ENCODE assay signal across 8 cellular contexts in the genomic region with DNA sequence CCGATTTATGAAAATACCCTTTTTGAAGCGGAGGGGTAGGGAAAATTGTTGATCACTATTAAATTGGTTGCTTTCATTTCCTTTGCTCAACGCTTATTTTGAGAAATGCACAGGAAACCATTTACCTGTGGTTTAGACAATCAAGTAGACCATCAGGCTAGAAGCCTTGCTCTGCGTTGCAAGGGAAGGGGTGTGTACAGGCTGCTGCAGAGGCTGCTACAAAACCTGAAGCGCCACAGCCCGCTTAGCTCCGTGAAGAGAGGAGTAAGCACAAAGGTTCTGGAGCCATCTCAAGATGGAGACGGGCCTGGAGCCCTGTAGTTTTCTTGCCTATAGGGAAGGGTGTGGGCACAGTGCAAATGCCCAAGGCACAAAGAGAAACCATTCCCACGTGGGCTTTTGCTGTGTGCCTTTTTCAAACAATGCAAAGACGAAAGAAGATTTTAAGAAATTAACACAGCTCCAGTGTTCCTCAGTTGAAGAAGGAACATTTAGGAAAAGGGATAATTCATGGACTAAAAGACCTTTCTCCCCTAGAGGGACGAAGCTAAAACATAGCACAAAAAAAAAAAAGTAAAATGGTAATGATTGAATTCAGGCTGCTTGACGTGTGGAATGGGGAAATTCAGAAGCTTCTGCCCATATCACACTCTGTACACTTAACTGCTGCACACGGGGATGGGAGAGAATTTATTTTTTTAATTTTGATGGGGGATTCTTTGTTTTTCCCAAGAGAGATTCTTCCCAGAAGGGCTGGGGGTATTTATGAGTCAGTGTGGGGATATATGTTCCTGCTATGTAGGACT. TPM values are rescaled to one million over a fixed set of nuclear protein-coding genes. Genes with fewer than 3 reads are reported as not detected.
DNase-seq lines count a peak whose midpoint lies in the region; ATAC-seq lines count a peak whose summit lies in the region.

No MANE protein-coding gene starts in this region.

- peaks cover 35% of the 10 kb centered on the region for H3K4me1 ChIP-seq in neuron (ENCODE audit: insufficient read depth, low read length)

- H3K9me3 Mint-ChIP-seq in activated T-cell treated with anti-CD3 and anti-CD28 coated beads, Interleukin-2, amount 50 U/mL, for 4 hours = no peaks in the 10 kb centered on the region

- H3K27me3 Mint-ChIP-seq in activated T-cell treated with anti-CD3 and anti-CD28 coated beads, Interleukin-2, amount 50 U/mL, for 4 hours (ENCODE audit: low read depth) = no peaks in the 10 kb centered on the region

- no peak overlapping the region for H2AFZ ChIP-seq in neuron (ENCODE audit: low read depth, low read length)

- H3K27me3 ChIP-seq in neuron (ENCODE audit: insufficient read depth, low read length) = no peaks in the 10 kb centered on the region

- peak overlapping the region; percentile 97 for H3K4me3 Mint-ChIP-seq in activated T-cell treated with anti-CD3 and anti-CD28 coated beads, Interleukin-2, amount 50 U/mL, for 4 hours

- H3K4me3 ChIP-seq in neuron (ENCODE audit: low read length) = peak overlapping the region; percentile 98

- H3K9me3 ChIP-seq in neuron (ENCODE audit: low read length) = no peaks in the 10 kb centered on the region

- DNase-seq in DMS53 (lab: John Stamatoyannopoulos, UW) (peak; percentile 2), DMS53 treated with DMSO at 0.1 percent for 48 hours (lab: John Stamatoyannopoulos, UW; ENCODE audit: unreplicated experiment) (no peak), NOMO-1 treated with dmso at 0.1 percent for 144 hours (lab: John Stamatoyannopoulos, UW; ENCODE audit: unreplicated experiment) (peak; percentile 85), fibroblast of gingiva (ENCODE audit: low read depth) (peak; percentile 77), NCI-H1694 treated with DMSO at 0.1 percent for 48 hours (lab: John Stamatoyannopoulos, UW) (no peak)
- DNase-seq in activated T-cell treated with anti-CD3 and anti-CD28 coated beads, Interleukin-2, amount 50 U/mL, for 4 hours = peak; percentile 66

- H3K4me1 Mint-ChIP-seq in activated T-cell treated with anti-CD3 and anti-CD28 coated beads, Interleukin-2, amount 50 U/mL, for 4 hours (ENCODE audit: low read depth) = peaks cover 48% of the 10 kb centered on the region

- H3K36me3 Mint-ChIP-seq in activated T-cell treated with anti-CD3 and anti-CD28 coated beads, Interleukin-2, amount 50 U/mL, for 4 hours (ENCODE audit: insufficient read depth) = peaks cover 22% of the 10 kb centered on the region

- peak; percentile 50 for ATAC-seq in HG02870 (IDR thresholded peaks at IDR 0.05; ENCODE audit: unreplicated experiment)
- ATAC-seq in activated T-cell treated with anti-CD3 and anti-CD28 coated beads, Interleukin-2, amount 50 U/mL, for 4 hours = peak; percentile 35 to 42

- H3K36me3 ChIP-seq in neuron (ENCODE audit: insufficient read depth, low read length) = peaks cover 8% of the 10 kb centered on the region

RNA-seq across cellular contexts. Expression of a gene that starts 3.5 kb away (rescaled TPM):
- total RNA-seq in activated T-cell treated with anti-CD3 and anti-CD28 coated beads, Interleukin-2, amount 50 U/mL, for 4 hours = 1,000 to 10,000 TPM; 1,344 to 1,576 (median 1,475) TPM

Comparison
In these comparisons a context has a peak if more than half of its experiments do, and no peak if none do; other contexts are left out.
1. DNase-seq: peak in DMS53 (single experiment), NOMO-1 treated with dmso at 0.1 percent for 144 hours (single experiment), activated T-cell treated with anti-CD3 and anti-CD28 coated beads, Interleukin-2, amount 50 U/mL, for 4 hours (single experiment) and fibroblast of gingiva (single experiment); none in DMS53 treated with DMSO at 0.1 percent for 48 hours (single experiment) and NCI-H1694 treated with DMSO at 0.1 percent for 48 hours (single experiment).